ENCODE assay signal across 8 cellular contexts in genomic region chr2:19363474-19363778, GRCh38. TPM values are rescaled to one million over a fixed set of nuclear protein-coding genes. Genes with fewer than 3 reads are reported as not detected.
DNase-seq lines count a peak whose midpoint lies in the region; ATAC-seq lines count a peak whose summit lies in the region.

No MANE protein-coding gene starts in this region.

- H3K9me3 Mint-ChIP-seq in natural killer cell treated with Interleukin-12 subunit alpha and Interleukin-12 subunit beta and Interleukin-15 and Interleukin-18, amount 100 ng/mL, for 72 hours, result no peaks in the 10 kb centered on the region

- peaks cover 29 to 32% of the 10 kb centered on the region in 2 donors for H3K27me3 Mint-ChIP-seq in natural killer cell treated with Interleukin-12 subunit alpha and Interleukin-12 subunit beta and Interleukin-15 and Interleukin-18, amount 100 ng/mL, for 72 hours

- no peak for ATAC-seq in natural killer cell treated with Interleukin-12 subunit alpha and Interleukin-12 subunit beta and Interleukin-15 and Interleukin-18, amount 100 ng/mL, for 72 hours
- ATAC-seq in GM21825 (IDR thresholded peaks at IDR 0.05; ENCODE audit: unreplicated experiment) (no peak), HG02885 (IDR thresholded peaks at IDR 0.05; ENCODE audit: poor library complexity, unreplicated experiment) (no peak)

- H3K36me3 ChIP-seq in ACC112 (ENCODE audit: insufficient read depth, low read length), result no peaks in the 10 kb centered on the region
- H3K36me3 ChIP-seq in HUES64 (ENCODE audit: insufficient read depth, low read length), result no peaks in the 10 kb centered on the region

- peak overlapping the region; percentile 89 for H3K4me3 Mint-ChIP-seq in natural killer cell treated with Interleukin-12 subunit alpha and Interleukin-12 subunit beta and Interleukin-15 and Interleukin-18, amount 100 ng/mL, for 72 hours

- H2AFZ ChIP-seq in ACC112 (ENCODE audit: low read length, unreplicated experiment), result peak overlapping the region; percentile 99

- peak overlapping the region in 1 of 2 donors; percentile 54 for H3K27ac Mint-ChIP-seq in natural killer cell treated with Interleukin-12 subunit alpha and Interleukin-12 subunit beta and Interleukin-15 and Interleukin-18, amount 100 ng/mL, for 72 hours

- WGBS in HUES64, result 6% methylated on average over 20 of the region's 20 CpGs

- DNase-seq in ecto neural progenitor cell (ENCODE audit: low spot score), result peak; percentile 47
- no peak for DNase-seq in natural killer cell treated with Interleukin-12 subunit alpha and Interleukin-12 subunit beta and Interleukin-15 and Interleukin-18, amount 100 ng/mL, for 72 hours (ENCODE audit: low spot score)
- DNase-seq in DMS114 treated with DMSO at 0.1 percent for 48 hours (lab: John Stamatoyannopoulos, UW; ENCODE audit: unreplicated experiment), result no peak
- no peak for DNase-seq in NCI-H2227 treated with DMSO at 0.1 percent for 48 hours (lab: John Stamatoyannopoulos, UW)

- peaks cover 7% of the 10 kb centered on the region for H3K4me1 ChIP-seq in ACC112 (ENCODE audit: control insufficient read depth, insufficient read depth, low read length, unreplicated experiment)
- H3K4me1 ChIP-seq in HUES64 (ENCODE audit: insufficient read depth, low read length), result peaks cover 4% of the 10 kb centered on the region; the same call in 1 of the 2 replicates

- H3K4me3 ChIP-seq in ACC112 (ENCODE audit: low read depth, low read length) (peak overlapping the region; percentile 80), HUES64 (ENCODE audit: low read length) (peak overlapping the region; percentile 38)

- H3K4me1 Mint-ChIP-seq in natural killer cell treated with Interleukin-12 subunit alpha and Interleukin-12 subunit beta and Interleukin-15 and Interleukin-18, amount 100 ng/mL, for 72 hours (ENCODE audit: low read depth in 2 of 2), result peaks cover 24 to 27% of the 10 kb centered on the region in 2 donors

- H3K9me3 ChIP-seq in HUES64 (ENCODE audit: insufficient read depth, low read depth, low read length), result no peaks in the 10 kb centered on the region

- peak overlapping the region; percentile 21; the same call in 1 of the 2 replicates for H3K27ac ChIP-seq in ACC112 (ENCODE audit: low read depth, low read length)
- H3K27ac ChIP-seq in HUES64 (ENCODE audit: low read depth, low read length), result no peak overlapping the region

- H3K27me3 ChIP-seq in ACC112 (ENCODE audit: insufficient read depth, low read length), result no peaks in the 10 kb centered on the region
- peaks cover 99% of the 10 kb centered on the region for H3K27me3 ChIP-seq in HUES64 (ENCODE audit: insufficient read depth, low read length)

- H3K79me2 ChIP-seq in ACC112 (ENCODE audit: control insufficient read depth, insufficient read depth, low read length, unreplicated experiment), result no peaks in the 10 kb centered on the region

- no peak overlapping the region for H3K9ac ChIP-seq in HUES64 (ENCODE audit: low read depth, low read length)

- H3K36me3 Mint-ChIP-seq in natural killer cell treated with Interleukin-12 subunit alpha and Interleukin-12 subunit beta and Interleukin-15 and Interleukin-18, amount 100 ng/mL, for 72 hours, result no peaks in the 10 kb centered on the region

RNA-seq across cellular contexts. Expression of gene OSR1, which starts 5.0 kb away (rescaled TPM):
- polyA plus RNA-seq in HUES64 (2013, experiment 1 of 2), result not detected
- 0.19 TPM for polyA plus RNA-seq in HUES64 (2013, experiment 2 of 2)
- not detected for total RNA-seq in natural killer cell treated with Interleukin-12 subunit alpha and Interleukin-12 subunit beta and Interleukin-15 and Interleukin-18, amount 100 ng/mL, for 72 hours
